Comparison of ENCODE assay signal across 1 cellular context in genomic region chr9:93112864-93113389, GRCh38.
TF ChIP-seq lines count a peak whose summit lies in the region.

No MANE protein-coding gene starts in this region.

TF ChIP-seq in HepG2, 621 proteins besides CTCF, POLR2A, EP300 and RAD21:
- no peak for TF ChIP-seq STAT5B (CRISPR knock-in tag; IDR thresholded peaks at IDR 0.05)
- no peak for TF ChIP-seq ZNF552 (CRISPR knock-in tag; IDR thresholded peaks at IDR 0.05; ENCODE audit: borderline replicate concordance)
- TF ChIP-seq DPF2 (CRISPR knock-in tag; IDR thresholded peaks at IDR 0.05; ENCODE audit: borderline replicate concordance, low read depth): no peak
- 0 out of 2 replicates have a peak, but pooled peaks have one; percentile 4 for TF ChIP-seq ETV6 (CRISPR knock-in tag; conservative IDR thresholded peaks at IDR 0.05)
- TF ChIP-seq PRMT3 (CRISPR knock-in tag; IDR thresholded peaks at IDR 0.05; ENCODE audit: borderline replicate concordance, low read depth): no peak
